In genomic region chr1:93495911-93496310, GRCh38 we compare ENCODE assay signal across 10 cellular contexts.
"Had no signal": no experiment of that assay in that cellular context is flagged by ENCODE, and none has a peak within 500 bp of the region (broad histone marks: within the 10 kb centered on the region; RNA-seq: fewer than 3 reads in every experiment).

No MANE protein-coding gene starts in this region.

- H3K4me2 ChIP-seq: KMS-11 had no signal

- H3K9ac ChIP-seq: GM23248, KMS-11 had no signal

- DNase-seq: GM23248, GOT3, H9, HCEC 1CT, HFFc6, IMR-90, KBM-7 had no signal

- FAIRE-seq: H54 had no signal

- H3K27ac ChIP-seq: GM23248, HL-60, KMS-11 had no signal

- H2AFZ ChIP-seq: GM23248 had no signal

- H3K4me3 ChIP-seq: GM23248 had no signal
